In the genomic region with DNA sequence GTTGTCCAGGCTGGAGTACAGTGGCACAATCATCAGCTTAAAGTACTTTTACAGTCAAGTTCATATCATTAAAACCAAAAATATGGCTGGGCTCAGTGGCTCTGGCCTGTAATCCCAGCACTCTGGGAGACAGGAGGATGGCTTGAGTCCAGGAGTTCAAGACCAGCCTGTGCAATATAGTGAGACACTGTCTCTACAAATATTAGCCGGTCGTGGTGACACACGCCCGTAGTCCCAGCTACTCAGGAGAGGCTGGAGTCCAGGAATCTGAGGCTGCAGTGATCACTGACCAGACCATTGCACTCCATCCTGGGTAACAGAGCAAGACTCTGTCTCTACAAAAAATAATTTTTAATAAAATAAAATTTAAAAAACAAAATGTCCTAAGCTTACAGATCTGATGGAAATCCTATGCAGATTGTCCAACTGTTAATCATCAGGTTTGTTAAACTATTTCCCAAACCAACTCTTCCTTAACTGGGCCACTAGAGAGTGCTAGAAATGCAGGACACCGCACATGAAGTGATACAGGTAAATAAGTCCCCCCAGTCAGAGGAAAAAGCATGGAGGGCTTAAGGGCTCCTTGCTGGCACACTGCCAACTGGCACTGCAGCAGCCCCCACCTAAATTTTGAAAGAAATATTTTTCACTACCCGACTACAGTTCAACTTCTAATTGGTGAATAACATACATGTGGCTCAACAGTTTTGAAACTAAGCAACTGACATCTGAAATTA, we compare ENCODE assay signal across 8 cellular contexts. TPM values are rescaled to one million over a fixed set of nuclear protein-coding genes. Genes with fewer than 3 reads are reported as not detected.
DNase-seq lines count a peak whose midpoint lies in the region; ATAC-seq and TF ChIP-seq lines count a peak whose summit lies in the region.

No MANE protein-coding gene starts in this region.

- TSS peak; percentile 22 for BruUV-seq in MCF 10A (replicated peaks; lab: Mats Ljungman, UMichigan)

- intact Hi-C loops in MCF 10A (cut with micrococcal nuclease) (loop anchor here (1.0 to 5.0 kb wide), 2 partner anchors 59 to 172 kb away; a partner anchor contains a TSS), testis (cut with DNase I; ENCODE audit: low total_unique reads) (no loop called here)

- H3K4me3 Mint-ChIP-seq in MCF 10A (ENCODE audit: unreplicated experiment) (peak overlapping the region; percentile 94), memory B cell (peak overlapping the region; percentile 97)

- POLR2A ChIA-PET in MCF 10A (lab: Yijun Ruan, JAX), result interaction anchor here (0.7 to 1.4 kb wide), 8 partner anchors 9 to 247 kb away, joined by 3 to 8 read pairs (median 4); no protein-coding TSS in a partner anchor

- H3K36me3 ChIP-seq in HUES48 (ENCODE audit: control insufficient read depth, insufficient read depth, low read length) (peaks cover 36% of the 10 kb centered on the region), SJCRH30 (peaks cover 55% of the 10 kb centered on the region), testis (ENCODE audit: low read depth, missing control alignments) (no peaks in the 10 kb centered on the region)

- H3K27me3 ChIP-seq in HUES48 (ENCODE audit: control insufficient read depth, insufficient read depth, low read length) (no peaks in the 10 kb centered on the region), SJCRH30 (no peaks in the 10 kb centered on the region), testis (no peaks in the 10 kb centered on the region)

- H3K36me3 Mint-ChIP-seq in MCF 10A (ENCODE audit: insufficient read depth, unreplicated experiment) (peaks cover 26% of the 10 kb centered on the region), memory B cell (peaks cover 2% of the 10 kb centered on the region)

- TF ChIP-seq POLR2A in testis (IDR thresholded peaks at IDR 0.05), result no peak

- H3K9me3 ChIP-seq in HUES48 (ENCODE audit: control insufficient read depth, insufficient read depth, low read length) (no peaks in the 10 kb centered on the region), SJCRH30 (replicated peaks) (no peaks in the 10 kb centered on the region), testis (no peaks in the 10 kb centered on the region)

- H3K27me3 Mint-ChIP-seq in MCF 10A (ENCODE audit: insufficient read depth, unreplicated experiment) (no peaks in the 10 kb centered on the region), memory B cell (no peaks in the 10 kb centered on the region)

- peak; percentile 22 for DNase-seq in COLO668 (lab: John Stamatoyannopoulos, UW; ENCODE audit: unreplicated experiment)
- DNase-seq in SJCRH30, result peak; percentile 59 to 80
- peak; percentile 69 for DNase-seq in MCF 10A (ENCODE audit: unreplicated experiment)
- DNase-seq in memory B cell (ENCODE audit: low spot score in 2 of 2), result no peak
- DNase-seq in testis, result no peak
- no peak for DNase-seq in mucosa of gallbladder (ENCODE audit: low spot score)

- H3K4me1 ChIP-seq in HUES48 (ENCODE audit: control insufficient read depth, insufficient read depth, low read length) (peaks cover 41% of the 10 kb centered on the region), SJCRH30 (peaks cover 29% of the 10 kb centered on the region), testis (peaks cover 33% of the 10 kb centered on the region)

- H3K27ac Mint-ChIP-seq in MCF 10A (ENCODE audit: low read depth, unreplicated experiment), result peak overlapping the region; percentile 77
- peak overlapping the region; percentile 35 for H3K27ac Mint-ChIP-seq in memory B cell

- TF ChIP-seq CTCF in MCF 10A (IDR thresholded peaks at IDR 0.05; ENCODE audit: unreplicated experiment) (peak; percentile 39), testis (IDR thresholded peaks at IDR 0.05) (peak in 1 of 3 experiments; percentile 23)

- H3K4me1 Mint-ChIP-seq in MCF 10A (ENCODE audit: insufficient read depth, unreplicated experiment) (peaks cover 33% of the 10 kb centered on the region), memory B cell (peaks cover 40% of the 10 kb centered on the region)

- no peaks in the 10 kb centered on the region for H3K9me3 Mint-ChIP-seq in MCF 10A (ENCODE audit: unreplicated experiment)
- no peaks in the 10 kb centered on the region for H3K9me3 Mint-ChIP-seq in memory B cell

- ATAC-seq in memory B cell (ENCODE audit: low read depth), result no peak
- ATAC-seq in HG03045 (IDR thresholded peaks at IDR 0.05; ENCODE audit: unreplicated experiment), result no peak

- 17 to 21% methylated on average over 6 of the region's 6 CpGs for WGBS in testis, 2 donors

- CTCF ChIA-PET in MCF 10A (lab: Yijun Ruan, JAX), result interaction anchor here (0.6 to 2.8 kb wide), 9 partner anchors 9 to 90 kb away, joined by 3 to 20 read pairs (median 5); a partner anchor contains a TSS

- H3K27ac ChIP-seq in HUES48 (ENCODE audit: low read depth, low read length) (no peak overlapping the region), SJCRH30 (no peak overlapping the region), testis (peak overlapping the region; percentile 100)

- peak overlapping the region; percentile 73 for H3K4me3 ChIP-seq in HUES48 (ENCODE audit: low read depth, low read length)
- H3K4me3 ChIP-seq in SJCRH30, result peak overlapping the region; percentile 95; the same call in 1 of the 2 replicates
- peak overlapping the region in 1 of 2 donors; percentile 85 for H3K4me3 ChIP-seq in testis

- peak overlapping the region; percentile 68; the same call in 1 of the 2 replicates for H3K9ac ChIP-seq in HUES48 (ENCODE audit: low read depth, low read length)

RNA-seq across cellular contexts. Expression of a gene that starts 2.8 kb away (rescaled TPM):
- total RNA-seq in SJCRH30 (2014; rRNA removed; shearing (Covaris generic)), result 621 and 662 TPM in 2 replicates
- total RNA-seq in MCF 10A (2022) (146 and 157 TPM in 2 replicates), testis (100 to 1,000 TPM; 161 to 216 TPM), mucosa of gallbladder (196 TPM)
- polyA plus RNA-seq in testis (ENCODE audit: insufficient read depth, low read depth, low replicate concordance), result 96.3 TPM

Comparison
In these comparisons a context has a peak if more than half of its experiments do, and no peak if none do; other contexts are left out.
1. DNase-seq: peak in COLO668 (single experiment), SJCRH30 (2 of 2) and MCF 10A (single experiment); none in memory B cell (0 of 2), testis (single experiment) and mucosa of gallbladder (single experiment).
2. H3K27ac ChIP-seq: peak in testis (2 of 2); none in HUES48 (single experiment) and SJCRH30 (single experiment).